ENCODE assay signal across 14 cellular contexts in genomic region chr2:12951657-12951973, GRCh38.
"Had no signal": no experiment of that assay in that cellular context is flagged by ENCODE, and none has a peak within 500 bp of the region (broad histone marks: within the 10 kb centered on the region; RNA-seq: fewer than 3 reads in every experiment).

No MANE protein-coding gene starts in this region.

- DNase-seq: activated CD4-positive, alpha-beta T cell treated with anti-CD3 and anti-CD28 coated beads, Interleukin-2, amount 50 U/mL, for 1 hour; activated CD8-positive, alpha-beta memory T cell treated with anti-CD3 and anti-CD28 coated beads for 24 hours; activated gamma-delta T cell treated with Interleukin-2 at 50 U/mL for 16 hours; amygdala; endodermal cell; erythroblast; stimulated activated CD4-positive, alpha-beta T cell treated with anti-CD3 and anti-CD28 coated beads, Interleukin-4, amount 100 ng/mL, for 1 hour; stimulated activated naive CD4-positive, alpha-beta T cell; substantia nigra; T-cell; T-helper 9 cell had no signal

- H3K4me3 ChIP-seq: tibial nerve had no signal

- FAIRE-seq: islet of Langerhans had no signal

- H3K4me3 Mint-ChIP-seq: activated naive CD8-positive, alpha-beta T cell; endodermal cell; T-cell had no signal

- H3K36me3 Mint-ChIP-seq: T-cell had no signal

- H3K4me1 ChIP-seq: tibial nerve had no signal

- H3K9me3 Mint-ChIP-seq: endodermal cell, T-cell had no signal

- H3K36me3 ChIP-seq: tibial nerve had no signal

- H3K27me3 ChIP-seq: tibial nerve had no signal

- H3K27ac Mint-ChIP-seq: activated naive CD8-positive, alpha-beta T cell; endodermal cell; T-cell had no signal

- H3K27ac ChIP-seq: tibial nerve had no signal

- H3K9me3 ChIP-seq: tibial nerve had no signal

- ATAC-seq: T-cell had no signal
